In genomic region chr3:119240101-119240581, GRCh38 we compare ENCODE assay signal across 8 cellular contexts. TPM values are rescaled to one million over a fixed set of nuclear protein-coding genes. Genes with fewer than 3 reads are reported as not detected.
DNase-seq lines count a peak whose midpoint lies in the region; ATAC-seq and TF ChIP-seq lines count a peak whose summit lies in the region.

No MANE protein-coding gene starts in this region.

- peaks cover 6% of the 10 kb centered on the region for H3K4me1 Mint-ChIP-seq in Caco-2 (ENCODE audit: low read depth, unreplicated experiment)
- peaks cover 25 to 35% of the 10 kb centered on the region in 2 donors for H3K4me1 Mint-ChIP-seq in effector memory CD8-positive, alpha-beta T cell (ENCODE audit: low read depth in 2 of 2)

- POLR2A ChIA-PET in Caco-2 (lab: Charles Lee), result interaction anchor here (0.6 to 2.1 kb wide), 8 partner anchors 12 to 223 kb away, joined by 3 to 25 read pairs (median 4); partner anchors contain the start of gene TMEM39A

- intact Hi-C loops in Caco-2 (cut with micrococcal nuclease; ENCODE audit: unreplicated experiment) (loop anchor here (1.0 kb wide), 3 partner anchors 17 to 56 kb away; no protein-coding TSS in a partner anchor), mucosa of descending colon (cut with DNase I, micrococcal nuclease) (no loop called here), uterus (cut with DNase I; ENCODE audit: low total_unique reads) (no loop called here)

- H3K9me3 ChIP-seq in Caco-2, result no peaks in the 10 kb centered on the region
- no peaks in the 10 kb centered on the region for H3K9me3 ChIP-seq in SJSA1 (replicated peaks)
- no peaks in the 10 kb centered on the region for H3K9me3 ChIP-seq in mucosa of descending colon
- no peaks in the 10 kb centered on the region for H3K9me3 ChIP-seq in uterus

- peak overlapping the region; percentile 91 for H3K27ac Mint-ChIP-seq in Caco-2 (ENCODE audit: unreplicated experiment)
- peak overlapping the region; percentile 86 to 90 for H3K27ac Mint-ChIP-seq in effector memory CD8-positive, alpha-beta T cell

- H3K27me3 ChIP-seq in Caco-2 (replicated peaks; ENCODE audit: control insufficient read depth, insufficient read depth, low read length) (no peaks in the 10 kb centered on the region), SJSA1 (replicated peaks) (no peaks in the 10 kb centered on the region), uterus (no peaks in the 10 kb centered on the region)

- ATAC-seq in GM19372 (IDR thresholded peaks at IDR 0.05; ENCODE audit: low read depth, unreplicated experiment) (peak; percentile 15), HG03432 (IDR thresholded peaks at IDR 0.05; ENCODE audit: unreplicated experiment) (peak; percentile 22), mucosa of descending colon (peak; percentile 63)
- no peak for ATAC-seq in effector memory CD8-positive, alpha-beta T cell (replicated peaks)

- peaks cover 23% of the 10 kb centered on the region for H3K4me1 ChIP-seq in Caco-2
- H3K4me1 ChIP-seq in SJSA1 (replicated peaks), result peaks cover 27% of the 10 kb centered on the region
- H3K4me1 ChIP-seq in mucosa of descending colon (ENCODE audit: low read depth), result peaks cover 26% of the 10 kb centered on the region
- peaks cover 0 to 3% of the 10 kb centered on the region in 2 donors for H3K4me1 ChIP-seq in uterus

- no peaks in the 10 kb centered on the region for H3K36me3 ChIP-seq in Caco-2 (ENCODE audit: control insufficient read depth, insufficient read depth, low read length)
- H3K36me3 ChIP-seq in SJSA1, result peaks cover 21% of the 10 kb centered on the region
- H3K36me3 ChIP-seq in mucosa of descending colon (ENCODE audit: low read depth), result no peaks in the 10 kb centered on the region
- H3K36me3 ChIP-seq in uterus, result no peaks in the 10 kb centered on the region

- H3K36me3 Mint-ChIP-seq in Caco-2 (ENCODE audit: insufficient read depth, unreplicated experiment), result peaks cover 27% of the 10 kb centered on the region
- peaks cover 17% of the 10 kb centered on the region for H3K36me3 Mint-ChIP-seq in effector memory CD8-positive, alpha-beta T cell (ENCODE audit: insufficient read depth)

- no peaks in the 10 kb centered on the region for H3K27me3 Mint-ChIP-seq in Caco-2 (ENCODE audit: insufficient read depth, unreplicated experiment)
- no peaks in the 10 kb centered on the region for H3K27me3 Mint-ChIP-seq in effector memory CD8-positive, alpha-beta T cell

- DNase-seq in Caco-2 (peak; percentile 88 to 92), SJSA1 (ENCODE audit: low read depth in 1 of 2, low spot score in 2 of 2) (peak in 1 of 2 experiments; percentile 50), mucosa of descending colon (peak; percentile 67 to 78 (median 74)), uterus (peak; percentile 35 to 40), GM20000 (ENCODE audit: low spot score) (no peak)
- DNase-seq in effector memory CD8-positive, alpha-beta T cell, result no peak

- TF ChIP-seq POLR2A in uterus (IDR thresholded peaks at IDR 0.05), result no peak

- no peak for TF ChIP-seq CTCF in Caco-2 (IDR thresholded peaks at IDR 0.05; ENCODE audit: insufficient read depth in 1 of 2, low read depth in 1 of 2, low read length in 1 of 2, severe bottlenecking in 1 of 2, unreplicated experiment in 1 of 2)
- no peak for TF ChIP-seq CTCF in mucosa of descending colon (IDR thresholded peaks at IDR 0.05)
- no peak for TF ChIP-seq CTCF in uterus (IDR thresholded peaks at IDR 0.05)
- no peak for TF ChIP-seq CTCF in GM20000 (IDR thresholded peaks at IDR 0.05; ENCODE audit: extremely low read depth, missing control alignments)

- BruUV-seq in Caco-2 (replicated peaks; lab: Mats Ljungman, UMichigan), result no TSS peak

- H3K9me3 Mint-ChIP-seq in Caco-2 (ENCODE audit: unreplicated experiment), result no peaks in the 10 kb centered on the region
- no peaks in the 10 kb centered on the region for H3K9me3 Mint-ChIP-seq in effector memory CD8-positive, alpha-beta T cell

- CTCF ChIA-PET in Caco-2 (lab: Charles Lee), result interaction anchor here (1.0 to 2.1 kb wide), 9 partner anchors 13 to 441 kb away, joined by 3 to 30 read pairs (median 6); partner anchors contain the start of gene TEX55

- H3K4me3 ChIP-seq in Caco-2 (ENCODE audit: low read depth, low read length) (peak overlapping the region; percentile 66), SJSA1 (peak overlapping the region; percentile 73), mucosa of descending colon (peak overlapping the region; percentile 73), uterus (peak overlapping the region; percentile 53 to 61)

- H3K4me3 Mint-ChIP-seq in Caco-2 (ENCODE audit: unreplicated experiment), result peak overlapping the region; percentile 85
- peak overlapping the region; percentile 80 to 88 for H3K4me3 Mint-ChIP-seq in effector memory CD8-positive, alpha-beta T cell

- H3K27ac ChIP-seq in SJSA1 (peak overlapping the region; percentile 71), uterus (peak overlapping the region; percentile 80 to 90)

RNA-seq across cellular contexts. Expression of gene B4GALT4, which starts 0.5 kb away (rescaled TPM):
- total RNA-seq in Caco-2 (2022) (56.9 and 59.7 TPM in 2 replicates), mucosa of descending colon (10 to 100 TPM; 35.0 to 73.9 (median 58.9) TPM), uterus (10 to 100 TPM; 21.6 to 74.1 (median 49.8) TPM)
- 25.8 and 25.9 TPM in 2 replicates for total RNA-seq in SJSA1 (2014; rRNA removed; shearing (Covaris generic))

RNA-seq across cellular contexts. Expression of gene ARHGAP31, which starts 54.0 kb away (rescaled TPM):
- total RNA-seq in Caco-2 (2022), result 0.25 and 0.49 TPM in 2 replicates
- total RNA-seq in SJSA1 (2014; rRNA removed; shearing (Covaris generic)), result 8.8 and 13.7 TPM in 2 replicates
- 10 to 100 TPM in 2 of 3 donors, 1 to 10 TPM in 1; 7.7 to 25.8 (median 11.8) TPM for total RNA-seq in mucosa of descending colon
- total RNA-seq in uterus, result 10 to 100 TPM; 17.6 to 53.2 (median 29.4) TPM

Comparison
In these comparisons a context has a peak if more than half of its experiments do, and no peak if none do; other contexts are left out.
1. DNase-seq: peak in Caco-2 (2 of 2), mucosa of descending colon (3 of 3) and uterus (2 of 2); none in effector memory CD8-positive, alpha-beta T cell (0 of 3) and GM20000 (single experiment).
2. Peak in every context shown above with its lines, with median percentiles within 50 percentile points of each other: H3K4me3 ChIP-seq.